Comparison of ENCODE assay signal across 18 cellular contexts in genomic region chr14:74686324-74686723, GRCh38.
"Had no signal": no experiment of that assay in that cellular context is flagged by ENCODE, and none has a peak within 500 bp of the region (broad histone marks: within the 10 kb centered on the region; RNA-seq: fewer than 3 reads in every experiment).

No MANE protein-coding gene starts in this region.

- DNase-seq: activated CD4-positive, alpha-beta T cell treated with anti-CD3 and anti-CD28 coated beads, Interleukin-2, amount 50 U/mL, for 48 hours; activated CD4-positive, CD25-positive, alpha-beta regulatory T cell treated with anti-CD3 and anti-CD28 coated beads, Interleukin-2, amount 50 U/mL, for 72 hours; activated gamma-delta T cell treated with Interleukin-2 at 50 U/mL for 16 hours; activated naive CD8-positive, alpha-beta T cell treated with anti-CD3 and anti-CD28 coated beads for 36 hours; activated T-cell treated with anti-CD3 and anti-CD28 coated beads, Interleukin-2, amount 50 U/mL, for 72 hours; anterior cingulate cortex; dorsolateral prefrontal cortex; heart right ventricle; mesendoderm; nephron progenitor cell; stimulated activated CD4-positive, alpha-beta T cell treated with anti-CD3 and anti-CD28 coated beads, Interleukin-15, amount 100 ng/mL, for 24 hours; stimulated activated CD4-positive, alpha-beta T cell treated with anti-CD3 and anti-CD28 coated beads, Interleukin-4, amount 100 ng/mL, for 4 hours; stomach; thyroid gland had no signal

- FAIRE-seq: endometrium, frontal cortex, keratinocyte had no signal

- H3K27me3 ChIP-seq: dorsolateral prefrontal cortex, heart right ventricle, stomach, thyroid gland, vagina had no signal

- H3K27ac ChIP-seq: heart right ventricle, stomach, thyroid gland, vagina had no signal

- H3K4me1 ChIP-seq: vagina had no signal

- H3K9me3 ChIP-seq: heart right ventricle, stomach, thyroid gland, vagina had no signal

- ATAC-seq: activated T-cell treated with anti-CD3 and anti-CD28 coated beads, Interleukin-2, amount 50 U/mL, for 72 hours; heart right ventricle had no signal

- H3K4me3 ChIP-seq: dorsolateral prefrontal cortex, heart right ventricle, stomach, thyroid gland, vagina had no signal
